Comparison of ENCODE assay signal across 10 cellular contexts in genomic region chr9:90830977-90831376, GRCh38. TPM values are rescaled to one million over a fixed set of nuclear protein-coding genes. Genes with fewer than 3 reads are reported as not detected.
DNase-seq lines count a peak whose midpoint lies in the region; ATAC-seq and TF ChIP-seq lines count a peak whose summit lies in the region.
"Had no signal": no experiment of that assay in that cellular context is flagged by ENCODE, and none has a peak within 500 bp of the region (broad histone marks: within the 10 kb centered on the region; RNA-seq: fewer than 3 reads in every experiment).

No MANE protein-coding gene starts in this region.

- DNase-seq in endodermal cell (peak; percentile 10), NCI-H526 (lab: John Stamatoyannopoulos, UW) (no peak), cortex of kidney (lab: John Stamatoyannopoulos, UW) (no peak)
- DNase-seq: activated T-cell treated with anti-CD3 and anti-CD28 coated beads for 4 hours, heart right ventricle had no signal

- TF ChIP-seq CTCF in Loucy (conservative IDR thresholded peaks at IDR 0.05; ENCODE audit: low read length): no peak
- no peak for TF ChIP-seq CTCF in endodermal cell (conservative IDR thresholded peaks at IDR 0.05)

- no peaks in the 10 kb centered on the region for H3K36me3 Mint-ChIP-seq in endodermal cell (ENCODE audit: low read depth)

- no peak overlapping the region for H3K4me3 Mint-ChIP-seq in endodermal cell

- H3K4me3 ChIP-seq in Loucy (ENCODE audit: low read length, poor library complexity, severe bottlenecking): no peak overlapping the region
- H3K4me3 ChIP-seq in endodermal cell (ENCODE audit: low read length): no peak overlapping the region
- H3K4me3 ChIP-seq: heart right ventricle had no signal

- ATAC-seq in GM18907 (IDR thresholded peaks at IDR 0.05; ENCODE audit: unreplicated experiment) (peak; percentile 49), GM21786 (IDR thresholded peaks at IDR 0.05; ENCODE audit: unreplicated experiment) (peak; percentile 51), SK-N-SH treated with all-trans-retinoic acid at 6 μM for 48 hours (no peak), HG03439 (IDR thresholded peaks at IDR 0.05; ENCODE audit: unreplicated experiment) (no peak)
- ATAC-seq: heart right ventricle had no signal

- H3K27me3 ChIP-seq in Loucy (ENCODE audit: insufficient read depth, low read length, poor library complexity, severe bottlenecking) (no peaks in the 10 kb centered on the region), endodermal cell (ENCODE audit: control insufficient read depth, insufficient read depth, low read length, poor library complexity, severe bottlenecking) (no peaks in the 10 kb centered on the region)

- H3K9me2 ChIP-seq in Loucy (replicated peaks; ENCODE audit: low read depth, low read length): no peaks in the 10 kb centered on the region

- H3K9ac ChIP-seq in Loucy (ENCODE audit: low read depth, low read length, poor library complexity, severe bottlenecking) (no peak overlapping the region), endodermal cell (ENCODE audit: extremely low read depth, low read length, poor library complexity, severe bottlenecking) (no peak overlapping the region)

- peaks cover 37% of the 10 kb centered on the region for H3K4me1 ChIP-seq in Loucy (ENCODE audit: insufficient read depth, low read length, poor library complexity, severe bottlenecking)
- no peaks in the 10 kb centered on the region for H3K4me1 ChIP-seq in endodermal cell (ENCODE audit: control insufficient read depth, insufficient read depth, low read length)

- no peaks in the 10 kb centered on the region for H3K9me3 Mint-ChIP-seq in endodermal cell

- no peaks in the 10 kb centered on the region for H3K9me3 ChIP-seq in Loucy (ENCODE audit: insufficient read depth, low read depth, low read length)
- no peaks in the 10 kb centered on the region for H3K9me3 ChIP-seq in endodermal cell (ENCODE audit: control insufficient read depth, low read length)

- H3K27ac Mint-ChIP-seq in endodermal cell: no peak overlapping the region

- peak overlapping the region; percentile 41 for H3K4me2 ChIP-seq in Loucy (ENCODE audit: low read depth, low read length, poor library complexity, severe bottlenecking)

- H3K27me3 Mint-ChIP-seq in endodermal cell (ENCODE audit: insufficient read depth): peaks cover 2% of the 10 kb centered on the region

- H3F3A ChIP-seq in Loucy (ENCODE audit: low read depth): no peaks in the 10 kb centered on the region

- H3K36me3 ChIP-seq in Loucy (ENCODE audit: insufficient read depth, low read length): peaks cover 22% of the 10 kb centered on the region; the same call in 1 of the 2 replicates
- no peaks in the 10 kb centered on the region for H3K36me3 ChIP-seq in endodermal cell (ENCODE audit: control insufficient read depth, insufficient read depth, low read length)
- H3K36me3 ChIP-seq: heart right ventricle had no signal

- H3K4me1 Mint-ChIP-seq in endodermal cell: no peaks in the 10 kb centered on the region

- peaks cover 3% of the 10 kb centered on the region for H4K20me1 ChIP-seq in Loucy (ENCODE audit: insufficient read depth, low read length, poor library complexity, severe bottlenecking)

- H3K27ac ChIP-seq in endodermal cell (ENCODE audit: low read depth, low read length): no peak overlapping the region
- H3K27ac ChIP-seq: heart right ventricle had no signal

- H2AFZ ChIP-seq in Loucy (ENCODE audit: low read length): no peak overlapping the region

- 80 to 92% methylated on average over 2 to 3 of the region's 3 CpGs for WGBS in endodermal cell (ENCODE audit: insufficient coverage in 1 of 2, insufficient read length in 1 of 2), 2 experiments

- peaks cover 94% of the 10 kb centered on the region; the same call in 1 of the 2 replicates for H3K79me2 ChIP-seq in Loucy (ENCODE audit: insufficient read depth, low read length)

TF ChIP-seq in SK-N-SH treated with all-trans-retinoic acid at 6 μM for 48 hours, 23 proteins besides CTCF, POLR2A, EP300 and RAD21:
- TF ChIP-seq, protein P1, sequence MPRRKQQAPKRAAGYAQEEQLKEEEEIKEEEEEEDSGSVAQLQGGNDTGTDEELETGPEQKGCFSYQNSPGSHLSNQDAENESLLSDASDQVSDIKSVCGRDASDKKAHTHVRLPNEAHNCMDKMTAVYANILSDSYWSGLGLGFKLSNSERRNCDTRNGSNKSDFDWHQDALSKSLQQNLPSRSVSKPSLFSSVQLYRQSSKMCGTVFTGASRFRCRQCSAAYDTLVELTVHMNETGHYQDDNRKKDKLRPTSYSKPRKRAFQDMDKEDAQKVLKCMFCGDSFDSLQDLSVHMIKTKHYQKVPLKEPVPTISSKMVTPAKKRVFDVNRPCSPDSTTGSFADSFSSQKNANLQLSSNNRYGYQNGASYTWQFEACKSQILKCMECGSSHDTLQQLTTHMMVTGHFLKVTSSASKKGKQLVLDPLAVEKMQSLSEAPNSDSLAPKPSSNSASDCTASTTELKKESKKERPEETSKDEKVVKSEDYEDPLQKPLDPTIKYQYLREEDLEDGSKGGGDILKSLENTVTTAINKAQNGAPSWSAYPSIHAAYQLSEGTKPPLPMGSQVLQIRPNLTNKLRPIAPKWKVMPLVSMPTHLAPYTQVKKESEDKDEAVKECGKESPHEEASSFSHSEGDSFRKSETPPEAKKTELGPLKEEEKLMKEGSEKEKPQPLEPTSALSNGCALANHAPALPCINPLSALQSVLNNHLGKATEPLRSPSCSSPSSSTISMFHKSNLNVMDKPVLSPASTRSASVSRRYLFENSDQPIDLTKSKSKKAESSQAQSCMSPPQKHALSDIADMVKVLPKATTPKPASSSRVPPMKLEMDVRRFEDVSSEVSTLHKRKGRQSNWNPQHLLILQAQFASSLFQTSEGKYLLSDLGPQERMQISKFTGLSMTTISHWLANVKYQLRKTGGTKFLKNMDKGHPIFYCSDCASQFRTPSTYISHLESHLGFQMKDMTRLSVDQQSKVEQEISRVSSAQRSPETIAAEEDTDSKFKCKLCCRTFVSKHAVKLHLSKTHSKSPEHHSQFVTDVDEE (CRISPR knock-in tag; IDR thresholded peaks at IDR 0.05): no peak
- TF ChIP-seq SNAI2 (CRISPR knock-in tag; IDR thresholded peaks at IDR 0.05): no peak
- TF ChIP-seq, protein P2, sequence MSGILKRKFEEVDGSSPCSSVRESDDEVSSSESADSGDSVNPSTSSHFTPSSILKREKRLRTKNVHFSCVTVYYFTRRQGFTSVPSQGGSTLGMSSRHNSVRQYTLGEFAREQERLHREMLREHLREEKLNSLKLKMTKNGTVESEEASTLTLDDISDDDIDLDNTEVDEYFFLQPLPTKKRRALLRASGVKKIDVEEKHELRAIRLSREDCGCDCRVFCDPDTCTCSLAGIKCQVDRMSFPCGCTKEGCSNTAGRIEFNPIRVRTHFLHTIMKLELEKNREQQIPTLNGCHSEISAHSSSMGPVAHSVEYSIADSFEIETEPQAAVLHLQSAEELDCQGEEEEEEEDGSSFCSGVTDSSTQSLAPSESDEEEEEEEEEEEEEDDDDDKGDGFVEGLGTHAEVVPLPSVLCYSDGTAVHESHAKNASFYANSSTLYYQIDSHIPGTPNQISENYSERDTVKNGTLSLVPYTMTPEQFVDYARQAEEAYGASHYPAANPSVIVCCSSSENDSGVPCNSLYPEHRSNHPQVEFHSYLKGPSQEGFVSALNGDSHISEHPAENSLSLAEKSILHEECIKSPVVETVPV (CRISPR knock-in tag; IDR thresholded peaks at IDR 0.05): no peak
- TF ChIP-seq, protein P3, sequence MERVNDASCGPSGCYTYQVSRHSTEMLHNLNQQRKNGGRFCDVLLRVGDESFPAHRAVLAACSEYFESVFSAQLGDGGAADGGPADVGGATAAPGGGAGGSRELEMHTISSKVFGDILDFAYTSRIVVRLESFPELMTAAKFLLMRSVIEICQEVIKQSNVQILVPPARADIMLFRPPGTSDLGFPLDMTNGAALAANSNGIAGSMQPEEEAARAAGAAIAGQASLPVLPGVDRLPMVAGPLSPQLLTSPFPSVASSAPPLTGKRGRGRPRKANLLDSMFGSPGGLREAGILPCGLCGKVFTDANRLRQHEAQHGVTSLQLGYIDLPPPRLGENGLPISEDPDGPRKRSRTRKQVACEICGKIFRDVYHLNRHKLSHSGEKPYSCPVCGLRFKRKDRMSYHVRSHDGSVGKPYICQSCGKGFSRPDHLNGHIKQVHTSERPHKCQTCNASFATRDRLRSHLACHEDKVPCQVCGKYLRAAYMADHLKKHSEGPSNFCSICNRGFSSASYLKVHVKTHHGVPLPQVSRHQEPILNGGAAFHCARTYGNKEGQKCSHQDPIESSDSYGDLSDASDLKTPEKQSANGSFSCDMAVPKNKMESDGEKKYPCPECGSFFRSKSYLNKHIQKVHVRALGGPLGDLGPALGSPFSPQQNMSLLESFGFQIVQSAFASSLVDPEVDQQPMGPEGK (CRISPR knock-in tag; IDR thresholded peaks at IDR 0.05; ENCODE audit: borderline replicate concordance): no peak
- TF ChIP-seq ZC3H10 (CRISPR knock-in tag; IDR thresholded peaks at IDR 0.05): no peak
- TF ChIP-seq ZNF70 (CRISPR knock-in tag; IDR thresholded peaks at IDR 0.05): no peak
- TF ChIP-seq TCF4 (CRISPR knock-in tag; IDR thresholded peaks at IDR 0.05; ENCODE audit: borderline replicate concordance): no peak

RNA-seq across cellular contexts. Expression of gene SYK, which starts 29.4 kb away (rescaled TPM):
- 1 to 10 TPM; 2.5 to 6.0 TPM for total RNA-seq in endodermal cell
- polyA plus RNA-seq in endodermal cell (2013, experiment 1 of 2): 0.14 TPM
- 0.08 TPM for polyA plus RNA-seq in endodermal cell (2013, experiment 2 of 2)

Comparison
In these comparisons a context has a peak if more than half of its experiments do, and no peak if none do; other contexts are left out.
1. ATAC-seq: peak in GM18907 (single experiment) and GM21786 (single experiment); none in SK-N-SH treated with all-trans-retinoic acid at 6 μM for 48 hours (single experiment) and HG03439 (single experiment).